ENCODE assay signal across 11 cellular contexts in genomic region chr19:18090545-18091216, GRCh38. TPM values are rescaled to one million over a fixed set of nuclear protein-coding genes. Genes with fewer than 3 reads are reported as not detected.
DNase-seq lines count a peak whose midpoint lies in the region; ATAC-seq and TF ChIP-seq lines count a peak whose summit lies in the region.
"Had no signal": no experiment of that assay in that cellular context is flagged by ENCODE, and none has a peak within 500 bp of the region (broad histone marks: within the 10 kb centered on the region; RNA-seq: fewer than 3 reads in every experiment).

No MANE protein-coding gene starts in this region.

- TF ChIP-seq CTCF in fibroblast of the aortic adventitia (IDR thresholded peaks at IDR 0.05; ENCODE audit: insufficient read depth, low read length): no peak

- no peaks in the 10 kb centered on the region for H3K27me3 Mint-ChIP-seq in T-helper 1 cell treated with Interleukin-12 subunit alpha and Interleukin-12 subunit beta and Interleukin-4 antibody, amounts not matched to agents 30 μg/mL and 1 μg/mL, for 36 hours (ENCODE audit: low read depth)

- H3K9me3 Mint-ChIP-seq in T-helper 1 cell treated with Interleukin-12 subunit alpha and Interleukin-12 subunit beta and Interleukin-4 antibody, amounts not matched to agents 30 μg/mL and 1 μg/mL, for 36 hours: no peaks in the 10 kb centered on the region
- no peaks in the 10 kb centered on the region for H3K9me3 Mint-ChIP-seq in activated naive CD4-positive, alpha-beta T cell treated with anti-CD3 and anti-CD28 coated beads, Interleukin-2, amount 50 U/mL, for 72 hours

- no peak overlapping the region for H3K4me3 ChIP-seq in fibroblast of the aortic adventitia (ENCODE audit: low read depth, low read length)
- H3K4me3 ChIP-seq: A549, ovary had no signal

- H3K4me3 Mint-ChIP-seq in T-helper 1 cell treated with Interleukin-12 subunit alpha and Interleukin-12 subunit beta and Interleukin-4 antibody, amounts not matched to agents 30 μg/mL and 1 μg/mL, for 36 hours: peak overlapping the region; percentile 61

- DNase-seq in T-helper 1 cell: no peak
- DNase-seq in activated naive CD4-positive, alpha-beta T cell treated with anti-CD3 and anti-CD28 coated beads, Interleukin-2, amount 50 U/mL, for 72 hours (ENCODE audit: low spot score in 2 of 2): no peak
- DNase-seq in fibroblast of the aortic adventitia (ENCODE audit: low read depth): peak; percentile 30
- peak; percentile 29 for DNase-seq in stimulated activated naive CD8-positive, alpha-beta T cell treated with anti-CD3 and anti-CD28 coated beads, Interleukin-15, Interleukin-2, amounts not matched to agents 100 U/mL and 50 U/mL, for 24 hours
- no peak for DNase-seq in NCI-H2196 treated with DMSO at 0.1 percent for 48 hours (lab: John Stamatoyannopoulos, UW; ENCODE audit: unreplicated experiment)
- DNase-seq: NCI-H187 treated with DMSO at 0.1 percent for 48 hours, ovary had no signal

- H3K4me1 Mint-ChIP-seq in T-helper 1 cell treated with Interleukin-12 subunit alpha and Interleukin-12 subunit beta and Interleukin-4 antibody, amounts not matched to agents 30 μg/mL and 1 μg/mL, for 36 hours (ENCODE audit: low read depth): peaks cover 53% of the 10 kb centered on the region

- no peak for ATAC-seq in activated naive CD4-positive, alpha-beta T cell treated with anti-CD3 and anti-CD28 coated beads, Interleukin-2, amount 50 U/mL, for 72 hours
- no peak for ATAC-seq in stimulated activated naive CD8-positive, alpha-beta T cell treated with anti-CD3 and anti-CD28 coated beads, Interleukin-15, Interleukin-2, amounts not matched to agents 100 U/mL and 50 U/mL, for 24 hours
- ATAC-seq in HG03095 (IDR thresholded peaks at IDR 0.05; ENCODE audit: unreplicated experiment) (no peak), GM18511 (IDR thresholded peaks at IDR 0.05; ENCODE audit: unreplicated experiment) (no peak)

- H3K36me3 Mint-ChIP-seq in T-helper 1 cell treated with Interleukin-12 subunit alpha and Interleukin-12 subunit beta and Interleukin-4 antibody, amounts not matched to agents 30 μg/mL and 1 μg/mL, for 36 hours (ENCODE audit: low read depth): peaks cover 4% of the 10 kb centered on the region
- H3K36me3 Mint-ChIP-seq in activated naive CD4-positive, alpha-beta T cell treated with anti-CD3 and anti-CD28 coated beads, Interleukin-2, amount 50 U/mL, for 72 hours: no peaks in the 10 kb centered on the region

- H3K27ac Mint-ChIP-seq in T-helper 1 cell treated with Interleukin-12 subunit alpha and Interleukin-12 subunit beta and Interleukin-4 antibody, amounts not matched to agents 30 μg/mL and 1 μg/mL, for 36 hours: peak overlapping the region; percentile 94
- peak overlapping the region; percentile 95 to 97 for H3K27ac Mint-ChIP-seq in activated naive CD4-positive, alpha-beta T cell treated with anti-CD3 and anti-CD28 coated beads, Interleukin-2, amount 50 U/mL, for 72 hours

RNA-seq across cellular contexts. Expression of gene IL12RB1, which starts 3.9 kb away (rescaled TPM):
- total RNA-seq in activated naive CD4-positive, alpha-beta T cell treated with anti-CD3 and anti-CD28 coated beads, Interleukin-2, amount 50 U/mL, for 72 hours: 10 to 100 TPM; 14.6 to 25.0 TPM
- not detected in 2 replicates for total RNA-seq in fibroblast of the aortic adventitia (ENCODE audit: low replicate concordance)

RNA-seq across cellular contexts. Expression of gene MAST3, which starts 6.9 kb away (rescaled TPM):
- 10 to 100 TPM; 19.5 to 54.6 TPM for total RNA-seq in activated naive CD4-positive, alpha-beta T cell treated with anti-CD3 and anti-CD28 coated beads, Interleukin-2, amount 50 U/mL, for 72 hours
- 2.4 and 3.1 TPM in 2 replicates for total RNA-seq in fibroblast of the aortic adventitia (ENCODE audit: low replicate concordance)

Comparison
In these comparisons a context has a peak if more than half of its experiments do, and no peak if none do; other contexts are left out.
1. DNase-seq: peak in fibroblast of the aortic adventitia (single experiment) and stimulated activated naive CD8-positive, alpha-beta T cell treated with anti-CD3 and anti-CD28 coated beads, Interleukin-15, Interleukin-2, amounts not matched to agents 100 U/mL and 50 U/mL, for 24 hours (single experiment); none in T-helper 1 cell (0 of 5), activated naive CD4-positive, alpha-beta T cell treated with anti-CD3 and anti-CD28 coated beads, Interleukin-2, amount 50 U/mL, for 72 hours (0 of 2) and NCI-H2196 treated with DMSO at 0.1 percent for 48 hours (single experiment).
2. RNA of gene IL12RB1, which starts 3.9 kb away (total RNA-seq): 14.6 to 25.0 TPM in activated naive CD4-positive, alpha-beta T cell treated with anti-CD3 and anti-CD28 coated beads, Interleukin-2, amount 50 U/mL, for 72 hours; not detected in fibroblast of the aortic adventitia; every median in the first group is over 10 times any median in the second.